Comparison of ENCODE assay signal across 9 cellular contexts in the genomic region with DNA sequence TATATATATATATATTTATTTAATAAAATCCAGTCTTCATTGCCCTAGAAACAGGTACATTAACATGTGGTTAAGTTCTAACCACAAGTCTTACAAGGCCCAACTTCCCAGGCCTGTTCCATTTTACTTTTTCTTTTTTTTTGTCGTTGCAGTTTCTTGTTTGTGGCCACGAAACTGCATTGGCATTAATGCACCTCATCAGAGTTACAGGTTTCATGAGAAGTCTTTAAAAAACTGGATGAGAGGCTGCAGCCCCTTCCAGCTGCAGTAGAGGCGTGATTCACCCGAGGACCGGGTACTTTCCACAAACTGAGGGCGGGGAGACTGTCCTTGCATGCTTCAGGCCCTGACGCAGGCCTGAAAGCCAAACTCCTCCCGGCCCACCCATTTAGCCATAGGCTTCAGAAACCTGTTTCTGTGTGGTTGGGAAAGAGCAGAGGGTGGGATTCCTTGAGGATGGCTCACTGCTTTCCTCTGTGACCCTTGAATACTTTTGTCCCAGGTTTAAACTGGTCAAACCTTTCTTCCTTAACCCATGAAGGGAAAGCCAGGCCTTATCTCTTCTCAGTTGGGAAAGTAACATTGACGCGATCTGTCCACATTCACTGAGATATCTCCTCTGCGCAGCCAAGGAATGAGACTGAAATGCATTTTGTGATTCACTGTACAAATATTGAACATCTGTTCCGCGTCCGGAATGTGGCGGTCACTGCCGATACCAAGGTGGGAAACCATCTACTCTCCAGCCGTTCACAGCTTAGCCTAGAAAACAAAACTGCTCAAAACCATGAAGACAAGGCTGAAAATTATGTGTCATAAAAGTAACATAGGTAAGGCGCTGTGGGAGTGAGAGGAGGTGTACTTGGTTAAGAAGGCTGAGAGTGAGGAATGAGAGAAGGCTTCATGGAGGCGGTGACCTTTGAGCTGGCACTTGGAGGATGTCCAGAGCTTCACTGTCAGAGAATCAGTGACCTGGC.
A peak's percentile ranks its signal among the peaks of the same experiment; 100 is the strongest.
DNase-seq lines count a peak whose midpoint lies in the region; ATAC-seq and TF ChIP-seq lines count a peak whose summit lies in the region.
"Had no signal": no experiment of that assay in that cellular context is flagged by ENCODE, and none has a peak within 500 bp of the region (broad histone marks: within the 10 kb centered on the region; RNA-seq: fewer than 3 reads in every experiment).

No MANE protein-coding gene starts in this region.

- H3K4me3 Mint-ChIP-seq in activated CD4-positive, alpha-beta T cell treated with anti-CD3 and anti-CD28 coated beads, Interleukin-2, amount 10 ng/mL, durations not matched to agents 7 days and 5 days: no peak overlapping the region
- no peak overlapping the region for H3K4me3 Mint-ChIP-seq in endothelial cell (ENCODE audit: unreplicated experiment)
- H3K4me3 Mint-ChIP-seq: nephron progenitor cell had no signal

- TF ChIP-seq CTCF in fibroblast of the aortic adventitia (IDR thresholded peaks at IDR 0.05; ENCODE audit: insufficient read depth, low read length) (no peak), endothelial cell (IDR thresholded peaks at IDR 0.05; ENCODE audit: unreplicated experiment) (no peak)

- no peaks in the 10 kb centered on the region for H3K27me3 Mint-ChIP-seq in activated CD4-positive, alpha-beta T cell treated with anti-CD3 and anti-CD28 coated beads, Interleukin-2, amount 10 ng/mL, durations not matched to agents 7 days and 5 days
- H3K27me3 Mint-ChIP-seq in endothelial cell (ENCODE audit: unreplicated experiment): peaks cover 2% of the 10 kb centered on the region

- no peak overlapping the region for H3K4me3 ChIP-seq in fibroblast of the aortic adventitia (ENCODE audit: low read depth, low read length)

- DNase-seq in HPDE6-E6E7 (ENCODE audit: extremely low spot score): peak; percentile 66
- peak; percentile 13 for DNase-seq in activated CD4-positive, alpha-beta T cell treated with anti-CD3 and anti-CD28 coated beads, Interleukin-2, amount 10 ng/mL, durations not matched to agents 7 days and 5 days
- peak; percentile 95 for DNase-seq in fibroblast of the aortic adventitia (ENCODE audit: low read depth)
- peak; percentile 43 to 54 for DNase-seq in stimulated activated CD8-positive, alpha-beta memory T cell treated with anti-CD3 and anti-CD28 coated beads, Interleukin-15, amount 100 ng/mL, for 48 hours (ENCODE audit: low read depth in 2 of 2)
- no peak for DNase-seq in endothelial cell (ENCODE audit: low spot score)
- no peak for DNase-seq in DMS 273 treated with DMSO at 0.1 percent for 48 hours (lab: John Stamatoyannopoulos, UW)
- DNase-seq: nephron progenitor cell had no signal

- H3K36me3 Mint-ChIP-seq in activated CD4-positive, alpha-beta T cell treated with anti-CD3 and anti-CD28 coated beads, Interleukin-2, amount 10 ng/mL, durations not matched to agents 7 days and 5 days (ENCODE audit: low read depth): peaks cover 14% of the 10 kb centered on the region
- H3K36me3 Mint-ChIP-seq in endothelial cell (ENCODE audit: low read depth, unreplicated experiment): no peaks in the 10 kb centered on the region

- CTCF ChIA-PET in activated CD4-positive, alpha-beta T cell treated with anti-CD3 and anti-CD28 coated beads, Interleukin-2, amount 10 ng/mL, durations not matched to agents 7 days and 5 days (lab: Charles Lee): interaction anchor here (0.7 to 1.1 kb wide), 2 partner anchors 19 to 144 kb away, joined by 3 to 4 read pairs; no protein-coding TSS in a partner anchor

- peaks cover 11% of the 10 kb centered on the region for H3K9me3 Mint-ChIP-seq in activated CD4-positive, alpha-beta T cell treated with anti-CD3 and anti-CD28 coated beads, Interleukin-2, amount 10 ng/mL, durations not matched to agents 7 days and 5 days
- no peaks in the 10 kb centered on the region for H3K9me3 Mint-ChIP-seq in endothelial cell (ENCODE audit: unreplicated experiment)

- POLR2A ChIA-PET in activated CD4-positive, alpha-beta T cell treated with anti-CD3 and anti-CD28 coated beads, Interleukin-2, amount 10 ng/mL, durations not matched to agents 7 days and 5 days (lab: Charles Lee): interaction anchor here (1.6 kb wide), 1 partner anchor 34 kb away, joined by 4 read pairs; no protein-coding TSS in a partner anchor

- no peak for ATAC-seq in GM19023 (IDR thresholded peaks at IDR 0.05; ENCODE audit: unreplicated experiment)
- no peak for ATAC-seq in HG03280 (IDR thresholded peaks at IDR 0.05; ENCODE audit: unreplicated experiment)

- H3K4me1 Mint-ChIP-seq in activated CD4-positive, alpha-beta T cell treated with anti-CD3 and anti-CD28 coated beads, Interleukin-2, amount 10 ng/mL, durations not matched to agents 7 days and 5 days: peaks cover 46% of the 10 kb centered on the region
- no peaks in the 10 kb centered on the region for H3K4me1 Mint-ChIP-seq in endothelial cell (ENCODE audit: unreplicated experiment)
- H3K4me1 Mint-ChIP-seq: nephron progenitor cell had no signal

- H3K27ac Mint-ChIP-seq in activated CD4-positive, alpha-beta T cell treated with anti-CD3 and anti-CD28 coated beads, Interleukin-2, amount 10 ng/mL, durations not matched to agents 7 days and 5 days: peak overlapping the region; percentile 48
- H3K27ac Mint-ChIP-seq in endothelial cell (ENCODE audit: unreplicated experiment): no peak overlapping the region
- H3K27ac Mint-ChIP-seq: nephron progenitor cell had no signal

Comparison
In these comparisons a context has a peak if more than half of its experiments do, and no peak if none do; other contexts are left out.
1. DNase-seq: peak in HPDE6-E6E7 (single experiment), activated CD4-positive, alpha-beta T cell treated with anti-CD3 and anti-CD28 coated beads, Interleukin-2, amount 10 ng/mL, durations not matched to agents 7 days and 5 days (single experiment), fibroblast of the aortic adventitia (single experiment) and stimulated activated CD8-positive, alpha-beta memory T cell treated with anti-CD3 and anti-CD28 coated beads, Interleukin-15, amount 100 ng/mL, for 48 hours (2 of 2); none in endothelial cell (single experiment) and DMS 273 treated with DMSO at 0.1 percent for 48 hours (single experiment).